8 cellular contexts compared by ENCODE assay signal in the genomic region with DNA sequence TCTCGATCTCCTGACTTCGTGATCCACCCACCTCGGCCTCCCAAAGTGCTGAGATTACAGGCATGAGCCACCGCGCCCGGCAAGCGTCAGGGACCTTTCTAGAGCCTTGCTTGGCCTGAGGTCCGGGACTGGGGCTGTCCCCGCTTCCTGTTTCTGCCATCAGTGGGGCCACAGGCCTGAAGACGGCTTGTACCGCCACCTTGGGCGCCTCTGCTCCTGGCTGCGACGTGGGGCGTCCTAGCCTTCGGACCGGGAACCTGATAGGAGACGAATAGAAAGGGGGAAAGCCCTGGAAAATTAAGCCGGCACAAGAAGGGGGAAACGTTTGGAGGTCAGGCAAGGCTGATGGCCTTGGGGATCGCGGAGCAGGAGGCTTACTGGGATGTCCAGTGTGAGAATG. TPM values are rescaled to one million over a fixed set of nuclear protein-coding genes. Genes with fewer than 3 reads are reported as not detected.
DNase-seq lines count a peak whose midpoint lies in the region; ATAC-seq and TF ChIP-seq lines count a peak whose summit lies in the region.

No MANE protein-coding gene starts in this region.

- TF ChIP-seq CTCF in coronary artery (IDR thresholded peaks at IDR 0.05), result no peak

- H3K27ac Mint-ChIP-seq in natural killer cell treated with Interleukin-12 subunit alpha and Interleukin-12 subunit beta and Interleukin-15 and Interleukin-18, amount 100 ng/mL, for 72 hours, result peak overlapping the region; percentile 83 to 94

- peak overlapping the region; percentile 80 for H3K27ac ChIP-seq in BLaER1
- peak overlapping the region; percentile 48 to 56 for H3K27ac ChIP-seq in coronary artery

- no peak for ATAC-seq in natural killer cell treated with Interleukin-12 subunit alpha and Interleukin-12 subunit beta and Interleukin-15 and Interleukin-18, amount 100 ng/mL, for 72 hours
- no peak for ATAC-seq in HG03432 (IDR thresholded peaks at IDR 0.05; ENCODE audit: unreplicated experiment)

- H4K20me1 ChIP-seq in BLaER1, result no peaks in the 10 kb centered on the region

- H3K4me3 ChIP-seq in BLaER1 (peak overlapping the region; percentile 69), coronary artery (peak overlapping the region; percentile 71)

- no peaks in the 10 kb centered on the region for H3K36me3 ChIP-seq in BLaER1

- H3K4me2 ChIP-seq in BLaER1, result peak overlapping the region; percentile 91

- DNase-seq in NCI-H69 (lab: John Stamatoyannopoulos, UW) (peak; percentile 24), coronary artery (ENCODE audit: low spot score) (no peak), NCI-H82 (lab: John Stamatoyannopoulos, UW) (no peak), NCI-H187 (lab: John Stamatoyannopoulos, UW) (no peak), NCI-H1417 treated with DMSO at 0.1 percent for 48 hours (lab: John Stamatoyannopoulos, UW) (no peak)
- no peak for DNase-seq in natural killer cell treated with Interleukin-12 subunit alpha and Interleukin-12 subunit beta and Interleukin-15 and Interleukin-18, amount 100 ng/mL, for 72 hours (ENCODE audit: low spot score)

- no peaks in the 10 kb centered on the region for H3K27me3 Mint-ChIP-seq in natural killer cell treated with Interleukin-12 subunit alpha and Interleukin-12 subunit beta and Interleukin-15 and Interleukin-18, amount 100 ng/mL, for 72 hours

- H3K27me3 ChIP-seq in BLaER1, result no peaks in the 10 kb centered on the region

- H3K4me3 Mint-ChIP-seq in natural killer cell treated with Interleukin-12 subunit alpha and Interleukin-12 subunit beta and Interleukin-15 and Interleukin-18, amount 100 ng/mL, for 72 hours, result peak overlapping the region; percentile 89

- no peaks in the 10 kb centered on the region for H3K9me3 ChIP-seq in BLaER1

- H3K9me3 Mint-ChIP-seq in natural killer cell treated with Interleukin-12 subunit alpha and Interleukin-12 subunit beta and Interleukin-15 and Interleukin-18, amount 100 ng/mL, for 72 hours, result no peaks in the 10 kb centered on the region

- H3K36me3 Mint-ChIP-seq in natural killer cell treated with Interleukin-12 subunit alpha and Interleukin-12 subunit beta and Interleukin-15 and Interleukin-18, amount 100 ng/mL, for 72 hours, result no peaks in the 10 kb centered on the region

- H3K4me1 ChIP-seq in BLaER1, result peaks cover 25% of the 10 kb centered on the region

- H3K9ac ChIP-seq in BLaER1, result peak overlapping the region; percentile 76

- peaks cover 17 to 23% of the 10 kb centered on the region in 2 donors for H3K4me1 Mint-ChIP-seq in natural killer cell treated with Interleukin-12 subunit alpha and Interleukin-12 subunit beta and Interleukin-15 and Interleukin-18, amount 100 ng/mL, for 72 hours (ENCODE audit: low read depth in 2 of 2)

RNA-seq across cellular contexts. Expression of a gene that starts 35.1 kb away (rescaled TPM):
- 10 to 100 TPM; 37.7 to 64.4 TPM for total RNA-seq in natural killer cell treated with Interleukin-12 subunit alpha and Interleukin-12 subunit beta and Interleukin-15 and Interleukin-18, amount 100 ng/mL, for 72 hours
